ENCODE assay signal across 16 cellular contexts in genomic region chr9:134639994-134640393, GRCh38. TPM values are rescaled to one million over a fixed set of nuclear protein-coding genes. Genes with fewer than 3 reads are reported as not detected.
DNase-seq lines count a peak whose midpoint lies in the region; ATAC-seq and TF ChIP-seq lines count a peak whose summit lies in the region.
"Had no signal": no experiment of that assay in that cellular context is flagged by ENCODE, and none has a peak within 500 bp of the region (broad histone marks: within the 10 kb centered on the region; RNA-seq: fewer than 3 reads in every experiment).

No MANE protein-coding gene starts in this region.

- no peak overlapping the region for H3K23ac ChIP-seq in mesenchymal stem cell (ENCODE audit: low read length in 2 of 2)
- H3K23ac ChIP-seq in neuronal stem cell (ENCODE audit: low read depth, low read length, poor library complexity) = no peak overlapping the region

- intact Hi-C loops in lower leg skin (cut with DNase I; ENCODE audit: low total_unique reads) = no loop called here

- no peak for DNase-seq in GM23338 (ENCODE audit: low spot score)
- no peak for DNase-seq in T-helper 17 cell
- DNase-seq in mesenchymal stem cell = no peak
- no peak for DNase-seq in neuronal stem cell (ENCODE audit: low spot score)
- DNase-seq in hypothalamus (lab: John Stamatoyannopoulos, UW) = no peak
- no peak for DNase-seq in lower leg skin (ENCODE audit: low spot score in 2 of 2)
- DNase-seq in erythroblast (lab: John Stamatoyannopoulos, UW) = no peak
- no peak for DNase-seq in SIG-M5 treated with dmso at 0.1 percent for 504 hours (lab: John Stamatoyannopoulos, UW; ENCODE audit: unreplicated experiment)
- DNase-seq: ACHN, H7, Karpas-422, NCI-H1417, NCI-H2029, NCI-H510A treated with DMSO at 0.1 percent for 48 hours, SHP77 had no signal

- H4K20me1 ChIP-seq in GM23338 (replicated peaks; ENCODE audit: insufficient read depth) = no peaks in the 10 kb centered on the region

- H3K4me3 Mint-ChIP-seq in GM23338 = peak overlapping the region; percentile 78; the same call in 1 of the 3 replicates
- peak overlapping the region; percentile 53 for H3K4me3 Mint-ChIP-seq in T-helper 17 cell

- H3K27me3 Mint-ChIP-seq in GM23338 (ENCODE audit: insufficient read depth, low read depth, poor library complexity) (peaks cover 24% of the 10 kb centered on the region), T-helper 17 cell (peaks cover 19% of the 10 kb centered on the region)

- H3K4ac ChIP-seq in mesenchymal stem cell (ENCODE audit: low read depth in 1 of 2, low read length in 2 of 2) = peak overlapping the region; percentile 28 to 59
- H3K4ac ChIP-seq in neuronal stem cell (ENCODE audit: low read length) = no peak overlapping the region

- H2BK12ac ChIP-seq in mesenchymal stem cell (ENCODE audit: low read length in 2 of 2) (peak overlapping the region in 1 of 2 experiments; percentile 91), neuronal stem cell (ENCODE audit: low read length) (no peak overlapping the region)

- H3K27ac ChIP-seq in GM23338 (ENCODE audit: low read depth) (no peak overlapping the region), mesenchymal stem cell (ENCODE audit: low read length, poor library complexity, severe bottlenecking) (no peak overlapping the region), neuronal stem cell (replicated peaks; ENCODE audit: low read length) (no peak overlapping the region)

- H3K4me1 ChIP-seq in GM23338 (ENCODE audit: insufficient read depth) (peaks cover 15% of the 10 kb centered on the region; the same call in 1 of the 2 replicates), mesenchymal stem cell (ENCODE audit: control insufficient read depth, insufficient read depth, low read depth, low read length) (peaks cover 36% of the 10 kb centered on the region), neuronal stem cell (ENCODE audit: control insufficient read depth in 2 of 2, insufficient read depth in 1 of 2, low read depth in 1 of 2, low read length in 2 of 2) (peaks cover 2 to 21% of the 10 kb centered on the region in 2 donors)

- TF ChIP-seq POLR2A in lower leg skin (IDR thresholded peaks at IDR 0.05) = no peak
- TF ChIP-seq POLR2A in erythroblast (IDR thresholded peaks at IDR 0.05; ENCODE audit: low read length) = no peak

- 0 out of 2 replicates have a peak, but pooled peaks cover 9% of the 10 kb centered on the region for H3F3A ChIP-seq in GM23338 (replicated peaks; ENCODE audit: low read depth)

- H3K14ac ChIP-seq in mesenchymal stem cell (ENCODE audit: low read length in 2 of 2) (no peak overlapping the region), neuronal stem cell (ENCODE audit: low read length) (no peak overlapping the region)

- H4K8ac ChIP-seq in mesenchymal stem cell (ENCODE audit: low read length) = no peak overlapping the region
- no peak overlapping the region for H4K8ac ChIP-seq in neuronal stem cell (ENCODE audit: low read depth, low read length)

- no peaks in the 10 kb centered on the region for H3K9me3 Mint-ChIP-seq in GM23338

- H3K27ac Mint-ChIP-seq in GM23338 (no peak overlapping the region), T-helper 17 cell (no peak overlapping the region)

- H2BK120ac ChIP-seq in mesenchymal stem cell (ENCODE audit: low read depth, low read length) (no peak overlapping the region), neuronal stem cell (ENCODE audit: low read depth, low read length) (no peak overlapping the region)

- H2AK5ac ChIP-seq in mesenchymal stem cell (ENCODE audit: low read length, severe bottlenecking) = no peak overlapping the region
- peak overlapping the region; percentile 34 for H2AK5ac ChIP-seq in neuronal stem cell (ENCODE audit: low read depth, low read length)

- no peaks in the 10 kb centered on the region for H3K36me3 ChIP-seq in GM23338 (ENCODE audit: insufficient read depth)
- no peaks in the 10 kb centered on the region for H3K36me3 ChIP-seq in mesenchymal stem cell (ENCODE audit: control insufficient read depth in 1 of 2, insufficient read depth in 2 of 2, low read depth in 1 of 2, low read length in 2 of 2)
- H3K36me3 ChIP-seq in neuronal stem cell (replicated peaks in 1 of 2; ENCODE audit: control insufficient read depth in 2 of 2, insufficient read depth in 2 of 2, low read length in 2 of 2) = no peaks in the 10 kb centered on the region

- H3K9ac ChIP-seq in mesenchymal stem cell (ENCODE audit: low read length) (no peak overlapping the region), neuronal stem cell (ENCODE audit: low read depth, low read length, poor library complexity) (no peak overlapping the region)

- H3K4me2 ChIP-seq in GM23338 (no peak overlapping the region), mesenchymal stem cell (ENCODE audit: low read length, poor library complexity, severe bottlenecking) (no peak overlapping the region), neuronal stem cell (ENCODE audit: insufficient read depth, low read length, poor library complexity, severe bottlenecking) (no peak overlapping the region)

- H3K4me3 ChIP-seq in GM23338 (no peak overlapping the region), mesenchymal stem cell (ENCODE audit: insufficient read depth in 1 of 2, low read depth in 1 of 2, low read length in 2 of 2) (no peak overlapping the region), neuronal stem cell (ENCODE audit: low read length in 2 of 2) (no peak overlapping the region), lower leg skin (ENCODE audit: low read depth, poor library complexity, severe bottlenecking) (no peak overlapping the region)

- no peaks in the 10 kb centered on the region for H3K79me2 ChIP-seq in GM23338 (replicated peaks; ENCODE audit: insufficient read depth)

- no peaks in the 10 kb centered on the region for H3K9me3 ChIP-seq in T-helper 17 cell (ENCODE audit: control insufficient read depth, low read length, poor library complexity, severe bottlenecking)
- no peaks in the 10 kb centered on the region for H3K9me3 ChIP-seq in mesenchymal stem cell (ENCODE audit: control insufficient read depth, low read length)
- H3K9me3 ChIP-seq in neuronal stem cell (replicated peaks in 1 of 2; ENCODE audit: control insufficient read depth in 2 of 2, insufficient read depth in 1 of 2, low read depth in 1 of 2, low read length in 2 of 2) = no peaks in the 10 kb centered on the region

- 95% methylated on average over 5 of the region's 5 CpGs for WGBS in mesenchymal stem cell
- WGBS in neuronal stem cell (ENCODE audit: extremely low coverage in 2 of 2, insufficient read length in 2 of 2, insufficient replicate concordance in 1 of 2), 2 donors = no CpG with 5 or more reads among the region's 5 CpGs
- WGBS in lower leg skin, 2 donors = 92 to 99% methylated on average over 5 of the region's 5 CpGs

- peaks cover 39% of the 10 kb centered on the region for H3K4me1 Mint-ChIP-seq in GM23338
- H3K4me1 Mint-ChIP-seq in T-helper 17 cell = peaks cover 2% of the 10 kb centered on the region

- no peaks in the 10 kb centered on the region for H3K79me1 ChIP-seq in mesenchymal stem cell (replicated peaks; ENCODE audit: low read length, poor library complexity, severe bottlenecking)
- H3K79me1 ChIP-seq in neuronal stem cell (ENCODE audit: low read depth, low read length) = no peaks in the 10 kb centered on the region

- H2AFZ ChIP-seq in GM23338 (no peak overlapping the region), mesenchymal stem cell (ENCODE audit: low read depth, low read length) (no peak overlapping the region), neuronal stem cell (ENCODE audit: low read length) (no peak overlapping the region)

- H3K9me2 ChIP-seq in GM23338 (ENCODE audit: insufficient read depth) = no peaks in the 10 kb centered on the region

- H3K27me3 ChIP-seq in GM23338 (ENCODE audit: insufficient read depth) = peaks cover 7% of the 10 kb centered on the region; the same call in 1 of the 2 replicates
- no peaks in the 10 kb centered on the region for H3K27me3 ChIP-seq in mesenchymal stem cell (ENCODE audit: control insufficient read depth in 1 of 2, insufficient read depth in 1 of 2, low read length in 2 of 2)
- H3K27me3 ChIP-seq in neuronal stem cell (ENCODE audit: control insufficient read depth in 3 of 3, insufficient read depth in 3 of 3, low read depth in 1 of 3, low read length in 3 of 3) = peaks cover 0 to 70% (median 12%) of the 10 kb centered on the region in 3 experiments

- H3K36me3 Mint-ChIP-seq in GM23338 (ENCODE audit: low read depth) (no peaks in the 10 kb centered on the region), T-helper 17 cell (ENCODE audit: low read depth) (no peaks in the 10 kb centered on the region)

- H2BK15ac ChIP-seq in mesenchymal stem cell (ENCODE audit: low read depth, poor library complexity, severe bottlenecking) (no peak overlapping the region), neuronal stem cell (ENCODE audit: low read length) (peak overlapping the region; percentile 8)

- ATAC-seq in GM23338 (no peak), T-helper 17 cell (no peak)
- ATAC-seq: Panc1 had no signal

- TF ChIP-seq CTCF in GM23338 (conservative IDR thresholded peaks at IDR 0.05; ENCODE audit: low read depth in 2 of 2) (no peak), lower leg skin (IDR thresholded peaks at IDR 0.05) (no peak)

- no peak overlapping the region for H2BK5ac ChIP-seq in mesenchymal stem cell (ENCODE audit: low read depth, low read length, poor library complexity, severe bottlenecking)
- no peak overlapping the region for H2BK5ac ChIP-seq in neuronal stem cell (ENCODE audit: low read length)

- H3K18ac ChIP-seq in mesenchymal stem cell (ENCODE audit: low read depth in 1 of 2, low read length in 2 of 2) (no peak overlapping the region), neuronal stem cell (ENCODE audit: low read length) (peak overlapping the region; percentile 15)

- H4K91ac ChIP-seq in mesenchymal stem cell (ENCODE audit: low read length) = no peak overlapping the region
- H4K91ac ChIP-seq in neuronal stem cell (ENCODE audit: low read depth, low read length, poor library complexity) = no peak overlapping the region

TF ChIP-seq in GM23338, 12 proteins besides CTCF, POLR2A, EP300 and RAD21 (continues in another document):
- no peak for TF ChIP-seq STAT1 (IDR thresholded peaks at IDR 0.05; ENCODE audit: unreplicated experiment)
- no peak for TF ChIP-seq ETS1 (IDR thresholded peaks at IDR 0.05)
- TF ChIP-seq ZNF114 (CRISPR knock-in tag; IDR thresholded peaks at IDR 0.05) = no peak

RNA-seq across cellular contexts. Expression of gene COL5A1, which starts 1.6 kb away (rescaled TPM):
- total RNA-seq in GM23338 (2014; rRNA removed; shearing (Covaris generic)) = 12.3 and 13.1 TPM in 2 replicates
- polyA plus RNA-seq in GM23338 (2016; fragmentation: Nextera tagmentation; extraction: Ambion mirVana) = 2.5 and 3.3 TPM in 2 replicates
- total RNA-seq in T-helper 17 cell (1 to 10 TPM; 3.3 to 4.2 TPM), lower leg skin (10 to 100 TPM in 2 of 4 donors, 1 to 10 TPM in 2; 8.4 to 14.7 (median 11.3) TPM)
- 754 TPM for polyA plus RNA-seq in mesenchymal stem cell (2013, experiment 1 of 2)
- polyA plus RNA-seq in mesenchymal stem cell (2013, experiment 2 of 2) = 709 TPM
- polyA plus RNA-seq in neuronal stem cell (2013, experiment 1 of 2) = 10.1 TPM
- polyA plus RNA-seq in neuronal stem cell (2013, experiment 2 of 2) = 10.2 TPM
